Comparison of ENCODE assay signal across 2 cellular contexts in the genomic region with DNA sequence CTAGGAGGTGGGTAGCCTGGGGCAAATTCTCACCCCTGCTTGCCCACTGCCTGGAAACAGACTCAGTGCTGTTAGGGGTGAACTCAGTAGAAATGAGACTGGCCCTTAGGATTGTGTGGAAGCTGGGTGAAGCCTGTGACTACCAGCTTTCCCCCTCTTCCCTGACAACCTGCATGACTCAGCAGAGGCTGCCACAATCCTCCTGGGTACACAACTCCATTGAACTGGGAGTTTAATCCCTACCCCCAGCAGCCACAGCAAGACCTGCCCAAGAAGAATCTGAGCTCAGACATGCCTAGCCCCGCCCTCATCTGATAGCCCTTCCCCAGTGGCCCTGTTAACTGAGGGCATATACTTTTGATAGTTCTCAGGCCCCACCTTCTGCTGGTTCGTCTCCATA.
TF ChIP-seq lines count a peak whose summit lies in the region.

No MANE protein-coding gene starts in this region.

TF ChIP-seq in A549, 52 proteins besides CTCF, POLR2A, EP300 and RAD21:
- TF ChIP-seq, protein P1, sequence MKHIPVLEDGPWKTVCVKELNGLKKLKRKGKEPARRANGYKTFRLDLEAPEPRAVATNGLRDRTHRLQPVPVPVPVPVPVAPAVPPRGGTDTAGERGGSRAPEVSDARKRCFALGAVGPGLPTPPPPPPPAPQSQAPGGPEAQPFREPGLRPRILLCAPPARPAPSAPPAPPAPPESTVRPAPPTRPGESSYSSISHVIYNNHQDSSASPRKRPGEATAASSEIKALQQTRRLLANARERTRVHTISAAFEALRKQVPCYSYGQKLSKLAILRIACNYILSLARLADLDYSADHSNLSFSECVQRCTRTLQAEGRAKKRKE (CRISPR knock-in tag; IDR thresholded peaks at IDR 0.05; ENCODE audit: low read depth) = no peak
- TF ChIP-seq, protein P2, sequence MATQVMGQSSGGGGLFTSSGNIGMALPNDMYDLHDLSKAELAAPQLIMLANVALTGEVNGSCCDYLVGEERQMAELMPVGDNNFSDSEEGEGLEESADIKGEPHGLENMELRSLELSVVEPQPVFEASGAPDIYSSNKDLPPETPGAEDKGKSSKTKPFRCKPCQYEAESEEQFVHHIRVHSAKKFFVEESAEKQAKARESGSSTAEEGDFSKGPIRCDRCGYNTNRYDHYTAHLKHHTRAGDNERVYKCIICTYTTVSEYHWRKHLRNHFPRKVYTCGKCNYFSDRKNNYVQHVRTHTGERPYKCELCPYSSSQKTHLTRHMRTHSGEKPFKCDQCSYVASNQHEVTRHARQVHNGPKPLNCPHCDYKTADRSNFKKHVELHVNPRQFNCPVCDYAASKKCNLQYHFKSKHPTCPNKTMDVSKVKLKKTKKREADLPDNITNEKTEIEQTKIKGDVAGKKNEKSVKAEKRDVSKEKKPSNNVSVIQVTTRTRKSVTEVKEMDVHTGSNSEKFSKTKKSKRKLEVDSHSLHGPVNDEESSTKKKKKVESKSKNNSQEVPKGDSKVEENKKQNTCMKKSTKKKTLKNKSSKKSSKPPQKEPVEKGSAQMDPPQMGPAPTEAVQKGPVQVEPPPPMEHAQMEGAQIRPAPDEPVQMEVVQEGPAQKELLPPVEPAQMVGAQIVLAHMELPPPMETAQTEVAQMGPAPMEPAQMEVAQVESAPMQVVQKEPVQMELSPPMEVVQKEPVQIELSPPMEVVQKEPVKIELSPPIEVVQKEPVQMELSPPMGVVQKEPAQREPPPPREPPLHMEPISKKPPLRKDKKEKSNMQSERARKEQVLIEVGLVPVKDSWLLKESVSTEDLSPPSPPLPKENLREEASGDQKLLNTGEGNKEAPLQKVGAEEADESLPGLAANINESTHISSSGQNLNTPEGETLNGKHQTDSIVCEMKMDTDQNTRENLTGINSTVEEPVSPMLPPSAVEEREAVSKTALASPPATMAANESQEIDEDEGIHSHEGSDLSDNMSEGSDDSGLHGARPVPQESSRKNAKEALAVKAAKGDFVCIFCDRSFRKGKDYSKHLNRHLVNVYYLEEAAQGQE (IDR thresholded peaks at IDR 0.05) = no peak
- TF ChIP-seq, protein P3, sequence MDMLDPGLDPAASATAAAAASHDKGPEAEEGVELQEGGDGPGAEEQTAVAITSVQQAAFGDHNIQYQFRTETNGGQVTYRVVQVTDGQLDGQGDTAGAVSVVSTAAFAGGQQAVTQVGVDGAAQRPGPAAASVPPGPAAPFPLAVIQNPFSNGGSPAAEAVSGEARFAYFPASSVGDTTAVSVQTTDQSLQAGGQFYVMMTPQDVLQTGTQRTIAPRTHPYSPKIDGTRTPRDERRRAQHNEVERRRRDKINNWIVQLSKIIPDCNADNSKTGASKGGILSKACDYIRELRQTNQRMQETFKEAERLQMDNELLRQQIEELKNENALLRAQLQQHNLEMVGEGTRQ (IDR thresholded peaks at IDR 0.05) = no peak
- TF ChIP-seq NFE2L2 (conservative IDR thresholded peaks at IDR 0.05; ENCODE audit: low read length) (no peak), MYC (IDR thresholded peaks at IDR 0.05; ENCODE audit: borderline replicate concordance, low read length) (no peak), RARB (CRISPR knock-in tag; IDR thresholded peaks at IDR 0.05) (no peak)
- TF ChIP-seq, protein P4, sequence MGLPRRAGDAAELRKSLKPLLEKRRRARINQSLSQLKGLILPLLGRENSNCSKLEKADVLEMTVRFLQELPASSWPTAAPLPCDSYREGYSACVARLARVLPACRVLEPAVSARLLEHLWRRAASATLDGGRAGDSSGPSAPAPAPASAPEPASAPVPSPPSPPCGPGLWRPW (IDR thresholded peaks at IDR 0.05) = no peak
- TF ChIP-seq, protein P5, sequence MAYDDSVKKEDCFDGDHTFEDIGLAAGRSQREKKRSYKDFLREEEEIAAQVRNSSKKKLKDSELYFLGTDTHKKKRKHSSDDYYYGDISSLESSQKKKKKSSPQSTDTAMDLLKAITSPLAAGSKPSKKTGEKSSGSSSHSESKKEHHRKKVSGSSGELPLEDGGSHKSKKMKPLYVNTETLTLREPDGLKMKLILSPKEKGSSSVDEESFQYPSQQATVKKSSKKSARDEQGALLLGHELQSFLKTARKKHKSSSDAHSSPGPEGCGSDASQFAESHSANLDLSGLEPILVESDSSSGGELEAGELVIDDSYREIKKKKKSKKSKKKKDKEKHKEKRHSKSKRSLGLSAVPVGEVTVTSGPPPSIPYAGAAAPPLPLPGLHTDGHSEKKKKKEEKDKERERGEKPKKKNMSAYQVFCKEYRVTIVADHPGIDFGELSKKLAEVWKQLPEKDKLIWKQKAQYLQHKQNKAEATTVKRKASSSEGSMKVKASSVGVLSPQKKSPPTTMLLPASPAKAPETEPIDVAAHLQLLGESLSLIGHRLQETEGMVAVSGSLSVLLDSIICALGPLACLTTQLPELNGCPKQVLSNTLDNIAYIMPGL (CRISPR knock-in tag; IDR thresholded peaks at IDR 0.05; ENCODE audit: borderline replicate concordance) = no peak
TF ChIP-seq in A549: peak in this region for 0.

TF ChIP-seq in WTC11, 78 proteins besides CTCF, POLR2A, EP300 and RAD21 (continued from another document):
- TF ChIP-seq, protein P6, sequence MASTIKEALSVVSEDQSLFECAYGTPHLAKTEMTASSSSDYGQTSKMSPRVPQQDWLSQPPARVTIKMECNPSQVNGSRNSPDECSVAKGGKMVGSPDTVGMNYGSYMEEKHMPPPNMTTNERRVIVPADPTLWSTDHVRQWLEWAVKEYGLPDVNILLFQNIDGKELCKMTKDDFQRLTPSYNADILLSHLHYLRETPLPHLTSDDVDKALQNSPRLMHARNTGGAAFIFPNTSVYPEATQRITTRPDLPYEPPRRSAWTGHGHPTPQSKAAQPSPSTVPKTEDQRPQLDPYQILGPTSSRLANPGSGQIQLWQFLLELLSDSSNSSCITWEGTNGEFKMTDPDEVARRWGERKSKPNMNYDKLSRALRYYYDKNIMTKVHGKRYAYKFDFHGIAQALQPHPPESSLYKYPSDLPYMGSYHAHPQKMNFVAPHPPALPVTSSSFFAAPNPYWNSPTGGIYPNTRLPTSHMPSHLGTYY (CRISPR knock-in tag; IDR thresholded peaks at IDR 0.05) = no peak
- TF ChIP-seq, protein P7, sequence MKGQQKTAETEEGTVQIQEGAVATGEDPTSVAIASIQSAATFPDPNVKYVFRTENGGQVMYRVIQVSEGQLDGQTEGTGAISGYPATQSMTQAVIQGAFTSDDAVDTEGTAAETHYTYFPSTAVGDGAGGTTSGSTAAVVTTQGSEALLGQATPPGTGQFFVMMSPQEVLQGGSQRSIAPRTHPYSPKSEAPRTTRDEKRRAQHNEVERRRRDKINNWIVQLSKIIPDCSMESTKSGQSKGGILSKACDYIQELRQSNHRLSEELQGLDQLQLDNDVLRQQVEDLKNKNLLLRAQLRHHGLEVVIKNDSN (CRISPR knock-in tag; IDR thresholded peaks at IDR 0.05) = no peak
- TF ChIP-seq NR2C2 (CRISPR knock-in tag; IDR thresholded peaks at IDR 0.05) (no peak), JAZF1 (CRISPR knock-in tag; IDR thresholded peaks at IDR 0.05) (no peak)
- TF ChIP-seq, protein P8, sequence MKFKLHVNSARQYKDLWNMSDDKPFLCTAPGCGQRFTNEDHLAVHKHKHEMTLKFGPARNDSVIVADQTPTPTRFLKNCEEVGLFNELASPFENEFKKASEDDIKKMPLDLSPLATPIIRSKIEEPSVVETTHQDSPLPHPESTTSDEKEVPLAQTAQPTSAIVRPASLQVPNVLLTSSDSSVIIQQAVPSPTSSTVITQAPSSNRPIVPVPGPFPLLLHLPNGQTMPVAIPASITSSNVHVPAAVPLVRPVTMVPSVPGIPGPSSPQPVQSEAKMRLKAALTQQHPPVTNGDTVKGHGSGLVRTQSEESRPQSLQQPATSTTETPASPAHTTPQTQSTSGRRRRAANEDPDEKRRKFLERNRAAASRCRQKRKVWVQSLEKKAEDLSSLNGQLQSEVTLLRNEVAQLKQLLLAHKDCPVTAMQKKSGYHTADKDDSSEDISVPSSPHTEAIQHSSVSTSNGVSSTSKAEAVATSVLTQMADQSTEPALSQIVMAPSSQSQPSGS (CRISPR knock-in tag; IDR thresholded peaks at IDR 0.05; ENCODE audit: borderline replicate concordance, low read depth) = no peak
- TF ChIP-seq, protein P3 (CRISPR knock-in tag; IDR thresholded peaks at IDR 0.05) = no peak
